1 cellular context compared by ENCODE assay signal in the genomic region with DNA sequence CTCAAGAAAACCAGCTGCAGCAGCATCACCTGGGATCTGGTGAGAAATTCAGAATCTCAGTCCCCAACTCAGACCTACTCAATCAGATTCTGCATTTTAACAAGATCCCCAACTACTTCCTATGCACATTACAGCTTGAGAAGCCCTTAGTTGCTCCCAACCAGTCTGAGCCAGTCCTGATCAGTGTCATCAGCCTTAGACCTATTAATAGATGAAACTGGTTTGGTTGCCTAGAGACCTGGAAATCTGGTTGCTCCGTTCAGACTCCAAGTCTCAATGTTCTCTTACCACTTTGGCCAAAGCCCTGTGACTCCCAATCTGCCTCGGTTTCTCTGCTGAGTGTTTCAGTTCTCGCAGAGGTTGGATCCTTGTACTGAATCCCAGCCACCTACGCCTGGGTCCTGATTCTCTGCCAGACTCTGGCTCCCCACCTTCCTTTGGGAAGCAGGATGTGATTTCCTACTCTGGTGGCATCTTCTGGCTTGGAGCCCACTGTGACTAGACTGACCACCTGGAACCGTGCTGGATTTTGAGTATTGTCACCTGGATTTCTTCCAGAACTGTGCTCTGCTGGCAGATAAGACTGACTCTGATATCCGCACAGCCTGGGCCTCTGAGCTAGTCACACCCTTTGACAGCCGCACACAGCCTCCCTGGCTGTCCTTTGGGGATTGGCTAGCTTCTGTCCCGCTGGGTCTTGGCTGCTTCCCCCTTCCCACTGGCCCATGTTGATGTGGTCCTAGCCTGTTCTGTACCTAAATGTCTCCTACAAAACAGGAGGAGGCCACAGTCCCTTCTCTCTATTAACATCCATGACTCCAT.
TF ChIP-seq lines count a peak whose summit lies in the region.

No MANE protein-coding gene starts in this region.

TF ChIP-seq in H1, 55 proteins besides CTCF, POLR2A, EP300 and RAD21:
- TF ChIP-seq SIRT6 (IDR thresholded peaks at IDR 0.05; ENCODE audit: low read length): no peak
- TF ChIP-seq KDM5A (IDR thresholded peaks at IDR 0.05; ENCODE audit: low read length): no peak
- TF ChIP-seq BACH1 (IDR thresholded peaks at IDR 0.05; ENCODE audit: low read length): no peak
- TF ChIP-seq HDAC6 (IDR thresholded peaks at IDR 0.05; ENCODE audit: low read depth, low read length): no peak
TF ChIP-seq in H1: peak in this region for 0.
